ENCODE assay signal across 2 cellular contexts in the genomic region with DNA sequence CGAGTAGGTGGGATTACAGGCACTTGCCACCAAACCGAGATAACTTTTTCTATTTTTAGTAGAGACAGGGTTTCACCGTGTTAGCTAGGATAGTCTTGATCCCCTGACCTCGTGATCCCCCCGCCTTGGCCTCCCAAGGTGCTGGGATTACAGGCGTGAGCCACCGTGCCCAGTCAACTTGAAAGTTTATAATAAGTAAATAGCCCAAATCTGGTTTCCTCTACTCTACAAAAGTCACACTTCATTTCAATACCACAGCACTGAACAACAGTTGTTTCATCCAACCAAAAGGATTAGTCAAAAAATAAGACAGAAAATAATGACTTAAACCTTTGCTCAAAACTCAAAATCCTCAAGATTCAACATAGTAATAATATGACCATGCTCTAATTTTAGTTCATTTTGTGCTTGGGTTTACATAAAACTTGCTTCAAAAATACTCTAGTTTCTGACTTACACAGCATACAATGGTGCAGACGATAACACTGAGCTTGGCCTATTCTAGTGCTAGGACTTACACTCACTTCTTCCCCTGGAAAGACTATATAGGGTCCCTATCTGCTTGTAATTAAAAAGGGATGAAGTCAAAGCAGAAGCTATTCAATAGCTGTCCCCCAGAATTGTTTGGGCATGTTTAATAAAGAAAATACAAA.
TF ChIP-seq lines count a peak whose summit lies in the region.

No MANE protein-coding gene starts in this region.

TF ChIP-seq in endothelial cell of umbilical vein, 7 proteins besides CTCF, POLR2A, EP300 and RAD21:
- no peak for TF ChIP-seq EZH2 (IDR thresholded peaks at IDR 0.05; ENCODE audit: borderline replicate concordance, low read depth, low read length, severe bottlenecking)

TF ChIP-seq in WTC11, 78 proteins besides CTCF, POLR2A, EP300 and RAD21:
- TF ChIP-seq, protein P1, sequence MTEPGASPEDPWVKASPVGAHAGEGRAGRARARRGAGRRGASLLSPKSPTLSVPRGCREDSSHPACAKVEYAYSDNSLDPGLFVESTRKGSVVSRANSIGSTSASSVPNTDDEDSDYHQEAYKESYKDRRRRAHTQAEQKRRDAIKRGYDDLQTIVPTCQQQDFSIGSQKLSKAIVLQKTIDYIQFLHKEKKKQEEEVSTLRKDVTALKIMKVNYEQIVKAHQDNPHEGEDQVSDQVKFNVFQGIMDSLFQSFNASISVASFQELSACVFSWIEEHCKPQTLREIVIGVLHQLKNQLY (CRISPR knock-in tag; IDR thresholded peaks at IDR 0.05) = no peak
- TF ChIP-seq SP1 (CRISPR knock-in tag; conservative IDR thresholded peaks at IDR 0.05) = no peak
- TF ChIP-seq, protein P2, sequence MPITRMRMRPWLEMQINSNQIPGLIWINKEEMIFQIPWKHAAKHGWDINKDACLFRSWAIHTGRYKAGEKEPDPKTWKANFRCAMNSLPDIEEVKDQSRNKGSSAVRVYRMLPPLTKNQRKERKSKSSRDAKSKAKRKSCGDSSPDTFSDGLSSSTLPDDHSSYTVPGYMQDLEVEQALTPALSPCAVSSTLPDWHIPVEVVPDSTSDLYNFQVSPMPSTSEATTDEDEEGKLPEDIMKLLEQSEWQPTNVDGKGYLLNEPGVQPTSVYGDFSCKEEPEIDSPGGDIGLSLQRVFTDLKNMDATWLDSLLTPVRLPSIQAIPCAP (CRISPR knock-in tag; IDR thresholded peaks at IDR 0.05) = no peak
- TF ChIP-seq SMAD3 (CRISPR knock-in tag; IDR thresholded peaks at IDR 0.05; ENCODE audit: borderline replicate concordance) = no peak
- no peak for TF ChIP-seq CREM (CRISPR knock-in tag; IDR thresholded peaks at IDR 0.05)
- TF ChIP-seq ZNF423 (CRISPR knock-in tag; IDR thresholded peaks at IDR 0.05) = no peak
- TF ChIP-seq, protein P3, sequence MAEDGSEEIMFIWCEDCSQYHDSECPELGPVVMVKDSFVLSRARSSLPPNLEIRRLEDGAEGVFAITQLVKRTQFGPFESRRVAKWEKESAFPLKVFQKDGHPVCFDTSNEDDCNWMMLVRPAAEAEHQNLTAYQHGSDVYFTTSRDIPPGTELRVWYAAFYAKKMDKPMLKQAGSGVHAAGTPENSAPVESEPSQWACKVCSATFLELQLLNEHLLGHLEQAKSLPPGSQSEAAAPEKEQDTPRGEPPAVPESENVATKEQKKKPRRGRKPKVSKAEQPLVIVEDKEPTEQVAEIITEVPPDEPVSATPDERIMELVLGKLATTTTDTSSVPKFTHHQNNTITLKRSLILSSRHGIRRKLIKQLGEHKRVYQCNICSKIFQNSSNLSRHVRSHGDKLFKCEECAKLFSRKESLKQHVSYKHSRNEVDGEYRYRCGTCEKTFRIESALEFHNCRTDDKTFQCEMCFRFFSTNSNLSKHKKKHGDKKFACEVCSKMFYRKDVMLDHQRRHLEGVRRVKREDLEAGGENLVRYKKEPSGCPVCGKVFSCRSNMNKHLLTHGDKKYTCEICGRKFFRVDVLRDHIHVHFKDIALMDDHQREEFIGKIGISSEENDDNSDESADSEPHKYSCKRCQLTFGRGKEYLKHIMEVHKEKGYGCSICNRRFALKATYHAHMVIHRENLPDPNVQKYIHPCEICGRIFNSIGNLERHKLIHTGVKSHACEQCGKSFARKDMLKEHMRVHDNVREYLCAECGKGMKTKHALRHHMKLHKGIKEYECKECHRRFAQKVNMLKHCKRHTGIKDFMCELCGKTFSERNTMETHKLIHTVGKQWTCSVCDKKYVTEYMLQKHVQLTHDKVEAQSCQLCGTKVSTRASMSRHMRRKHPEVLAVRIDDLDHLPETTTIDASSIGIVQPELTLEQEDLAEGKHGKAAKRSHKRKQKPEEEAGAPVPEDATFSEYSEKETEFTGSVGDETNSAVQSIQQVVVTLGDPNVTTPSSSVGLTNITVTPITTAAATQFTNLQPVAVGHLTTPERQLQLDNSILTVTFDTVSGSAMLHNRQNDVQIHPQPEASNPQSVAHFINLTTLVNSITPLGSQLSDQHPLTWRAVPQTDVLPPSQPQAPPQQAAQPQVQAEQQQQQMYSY (CRISPR knock-in tag; IDR thresholded peaks at IDR 0.05) = no peak
- no peak for TF ChIP-seq NR3C1 (CRISPR knock-in tag; conservative IDR thresholded peaks at IDR 0.05; ENCODE audit: low read depth)
- TF ChIP-seq, protein P4, sequence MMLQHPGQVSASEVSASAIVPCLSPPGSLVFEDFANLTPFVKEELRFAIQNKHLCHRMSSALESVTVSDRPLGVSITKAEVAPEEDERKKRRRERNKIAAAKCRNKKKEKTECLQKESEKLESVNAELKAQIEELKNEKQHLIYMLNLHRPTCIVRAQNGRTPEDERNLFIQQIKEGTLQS (CRISPR knock-in tag; conservative IDR thresholded peaks at IDR 0.05) = no peak
- TF ChIP-seq ZNF121 (CRISPR knock-in tag; IDR thresholded peaks at IDR 0.05) = no peak
- no peak for TF ChIP-seq ZNF425 (CRISPR knock-in tag; conservative IDR thresholded peaks at IDR 0.05)
- no peak for TF ChIP-seq NFATC4 (CRISPR knock-in tag; IDR thresholded peaks at IDR 0.05)
- TF ChIP-seq TCF7 (CRISPR knock-in tag; IDR thresholded peaks at IDR 0.05; ENCODE audit: low read depth) = no peak
- TF ChIP-seq SOX15 (CRISPR knock-in tag; IDR thresholded peaks at IDR 0.05) = no peak
